34 cellular contexts compared by ENCODE assay signal in genomic region chr6:134204031-134204430, GRCh38.
"Had no signal": no experiment of that assay in that cellular context is flagged by ENCODE, and none has a peak within 500 bp of the region (broad histone marks: within the 10 kb centered on the region; RNA-seq: fewer than 3 reads in every experiment).

No MANE protein-coding gene starts in this region.

- H3K9me3 ChIP-seq: MG63 had no signal

- H3K4me3 ChIP-seq: MG63 had no signal

- H3K27me3 ChIP-seq: MG63 had no signal

- H3K36me3 ChIP-seq: MG63 had no signal

- DNase-seq: Karpas-422, Kasumi-1, MG63, MM.1S, MV-4-11, NCI-H1048, NCI-H1092, NCI-H1092 treated with DMSO at 0.1 percent for 48 hours, NCI-H1105, NCI-H1105 treated with DMSO at 0.1 percent for 48 hours, NCI-H1417, NCI-H1417 treated with DMSO at 0.1 percent for 48 hours, NCI-H1436, NCI-H1436 treated with DMSO at 0.1 percent for 48 hours, NCI-H146, NCI-H1694, NCI-H1694 treated with DMSO at 0.1 percent for 48 hours, NCI-H187, NCI-H187 treated with DMSO at 0.1 percent for 48 hours, NCI-H1930, NCI-H2029, NCI-H2029 treated with DMSO at 0.1 percent for 48 hours, NCI-H2081, NCI-H2081 treated with DMSO at 0.1 percent for 48 hours, NCI-H2107, NCI-H2171, NCI-H2171 treated with DMSO at 0.1 percent for 48 hours, NCI-H2227 treated with DMSO at 0.1 percent for 48 hours, NCI-H226, NCI-H345, NCI-H446, NCI-H446 treated with DMSO at 0.1 percent for 48 hours, NCI-H510A, NCI-H510A treated with DMSO at 0.1 percent for 48 hours had no signal
